ENCODE assay signal across 28 cellular contexts in genomic region chr17:13500947-13501346, GRCh38.
"Had no signal": no experiment of that assay in that cellular context is flagged by ENCODE, and none has a peak within 500 bp of the region (broad histone marks: within the 10 kb centered on the region; RNA-seq: fewer than 3 reads in every experiment).

No MANE protein-coding gene starts in this region.

- H3K36me3 ChIP-seq: colonic mucosa, esophagus muscularis mucosa, esophagus squamous epithelium, gastrocnemius medialis, gastroesophageal sphincter, heart left ventricle, heart right ventricle had no signal

- H3K4me3 ChIP-seq: colonic mucosa, coronary artery, dorsolateral prefrontal cortex, esophagus muscularis mucosa, esophagus squamous epithelium, gastrocnemius medialis, gastroesophageal sphincter, heart left ventricle, heart right ventricle had no signal

- ATAC-seq: effector memory CD8-positive, alpha-beta T cell; esophagus mucosa; foreskin keratinocyte; gastrocnemius medialis; gastroesophageal sphincter; heart left ventricle; heart right ventricle had no signal

- H3K9me3 ChIP-seq: colonic mucosa, esophagus muscularis mucosa, esophagus squamous epithelium, gastrocnemius medialis, gastroesophageal sphincter, heart left ventricle, heart right ventricle had no signal

- H3K27ac ChIP-seq: colonic mucosa, coronary artery, dorsolateral prefrontal cortex, epithelial cell of prostate, esophagus muscularis mucosa, esophagus squamous epithelium, foreskin keratinocyte, gastrocnemius medialis, gastroesophageal sphincter, heart left ventricle, heart right ventricle had no signal

- DNase-seq: colonic mucosa; cortex of kidney; dermis blood vessel endothelial cell; dorsolateral prefrontal cortex; effector CD4-positive, alpha-beta T cell; effector CD8-positive, alpha-beta T cell; effector memory CD4-positive, alpha-beta T cell; effector memory CD8-positive, alpha-beta T cell; endodermal cell; erythroblast; esophagus squamous epithelium; foreskin fibroblast; foreskin keratinocyte; foreskin melanocyte; gastrocnemius medialis; glutamatergic neuron; head of caudate nucleus; heart left ventricle; heart right ventricle had no signal

- FAIRE-seq: colon, endometrium, endothelial cell of umbilical vein, frontal cortex had no signal

- H3K27me3 ChIP-seq: colonic mucosa, esophagus muscularis mucosa, esophagus squamous epithelium, foreskin keratinocyte, gastrocnemius medialis, heart left ventricle, heart right ventricle had no signal

- H3K4me1 ChIP-seq: colonic mucosa, esophagus muscularis mucosa, esophagus squamous epithelium, foreskin keratinocyte, gastrocnemius medialis, gastroesophageal sphincter, heart left ventricle, heart right ventricle had no signal
